ENCODE assay signal across 1 cellular context in the genomic region with DNA sequence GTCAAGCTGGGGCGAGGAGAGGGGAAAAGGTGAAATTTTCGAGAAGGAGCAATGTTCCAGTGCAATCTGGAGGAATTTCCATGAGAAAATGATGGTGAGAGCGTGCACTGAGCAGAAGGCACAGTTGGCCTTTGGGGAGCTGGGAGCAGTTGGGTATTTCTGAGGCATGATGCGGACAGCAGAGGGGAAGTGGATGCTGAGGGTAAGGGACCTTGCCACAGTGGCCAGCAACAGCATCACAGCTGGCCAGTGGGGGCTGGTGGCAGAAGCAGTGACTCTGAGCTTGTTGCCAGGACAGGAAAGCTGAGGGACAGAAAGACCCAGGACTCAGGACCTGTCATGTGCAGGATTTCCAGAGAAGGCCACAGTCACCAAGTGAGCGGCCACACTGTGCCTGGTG.
TF ChIP-seq lines count a peak whose summit lies in the region.

No MANE protein-coding gene starts in this region.

TF ChIP-seq in H1, 55 proteins besides CTCF, POLR2A, EP300 and RAD21 (continued from another document):
- TF ChIP-seq RBBP5 (IDR thresholded peaks at IDR 0.05; ENCODE audit: borderline replicate concordance, low read depth, low read length) = no peak
- no peak for TF ChIP-seq TAF1 (IDR thresholded peaks at IDR 0.05; ENCODE audit: low read depth, low read length)
- no peak for TF ChIP-seq CREB1 (IDR thresholded peaks at IDR 0.05)
- TF ChIP-seq, protein P1, sequence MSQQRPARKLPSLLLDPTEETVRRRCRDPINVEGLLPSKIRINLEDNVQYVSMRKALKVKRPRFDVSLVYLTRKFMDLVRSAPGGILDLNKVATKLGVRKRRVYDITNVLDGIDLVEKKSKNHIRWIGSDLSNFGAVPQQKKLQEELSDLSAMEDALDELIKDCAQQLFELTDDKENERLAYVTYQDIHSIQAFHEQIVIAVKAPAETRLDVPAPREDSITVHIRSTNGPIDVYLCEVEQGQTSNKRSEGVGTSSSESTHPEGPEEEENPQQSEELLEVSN (IDR thresholded peaks at IDR 0.05) = no peak
- TF ChIP-seq SIRT6 (IDR thresholded peaks at IDR 0.05; ENCODE audit: low read length) = no peak
- no peak for TF ChIP-seq SP1 (IDR thresholded peaks at IDR 0.05; ENCODE audit: low read depth, low read length)
- TF ChIP-seq CBX8 (IDR thresholded peaks at IDR 0.05; ENCODE audit: borderline replicate concordance, low read depth, low read length) = no peak
- no peak for TF ChIP-seq KDM1A (IDR thresholded peaks at IDR 0.05; ENCODE audit: borderline replicate concordance, low read length)
- TF ChIP-seq ZNF274 (IDR thresholded peaks at IDR 0.05; ENCODE audit: borderline replicate concordance, extremely low read depth, low read length) = no peak
- no peak for TF ChIP-seq PHF8 (conservative IDR thresholded peaks at IDR 0.05; ENCODE audit: low read depth, low read length)
- no peak for TF ChIP-seq USF2 (IDR thresholded peaks at IDR 0.05; ENCODE audit: low read length)
- no peak for TF ChIP-seq SIX5 (IDR thresholded peaks at IDR 0.05; ENCODE audit: low read depth, low read length)
- TF ChIP-seq, protein P2, sequence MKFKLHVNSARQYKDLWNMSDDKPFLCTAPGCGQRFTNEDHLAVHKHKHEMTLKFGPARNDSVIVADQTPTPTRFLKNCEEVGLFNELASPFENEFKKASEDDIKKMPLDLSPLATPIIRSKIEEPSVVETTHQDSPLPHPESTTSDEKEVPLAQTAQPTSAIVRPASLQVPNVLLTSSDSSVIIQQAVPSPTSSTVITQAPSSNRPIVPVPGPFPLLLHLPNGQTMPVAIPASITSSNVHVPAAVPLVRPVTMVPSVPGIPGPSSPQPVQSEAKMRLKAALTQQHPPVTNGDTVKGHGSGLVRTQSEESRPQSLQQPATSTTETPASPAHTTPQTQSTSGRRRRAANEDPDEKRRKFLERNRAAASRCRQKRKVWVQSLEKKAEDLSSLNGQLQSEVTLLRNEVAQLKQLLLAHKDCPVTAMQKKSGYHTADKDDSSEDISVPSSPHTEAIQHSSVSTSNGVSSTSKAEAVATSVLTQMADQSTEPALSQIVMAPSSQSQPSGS (IDR thresholded peaks at IDR 0.05; ENCODE audit: low read length) = no peak
- no peak for TF ChIP-seq CTBP2 (IDR thresholded peaks at IDR 0.05; ENCODE audit: borderline replicate concordance, insufficient read depth, insufficient read length, low read length)
